ENCODE assay signal across 8 cellular contexts in the genomic region with DNA sequence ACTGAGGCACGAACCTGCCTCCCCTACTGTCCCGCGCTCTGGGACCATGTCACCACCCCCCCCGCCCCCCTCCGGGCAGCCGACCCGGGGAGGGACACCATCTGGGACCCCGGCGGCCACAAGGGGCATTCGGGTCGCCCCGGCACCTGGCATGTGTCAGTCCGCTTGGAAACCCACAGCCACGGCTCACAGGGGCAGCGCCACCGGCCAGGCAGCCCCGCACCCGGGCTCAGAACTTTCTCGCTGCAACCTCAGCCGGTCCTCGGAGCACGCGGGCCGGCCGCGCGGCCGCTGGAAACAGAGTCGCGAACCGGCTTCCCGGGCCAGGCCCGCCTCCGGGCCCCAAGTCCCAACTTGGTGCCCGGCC.
DNase-seq lines count a peak whose midpoint lies in the region; ATAC-seq and TF ChIP-seq lines count a peak whose summit lies in the region.

No MANE protein-coding gene starts in this region.

- H2BK120ac ChIP-seq in mesendoderm (ENCODE audit: low read depth, low read length), result no peak overlapping the region

- peak overlapping the region; percentile 71 for H3K18ac ChIP-seq in mesendoderm (ENCODE audit: low read length)

- H3K4me1 Mint-ChIP-seq in central memory CD8-positive, alpha-beta T cell, result peaks cover 43% of the 10 kb centered on the region

- H3K27ac Mint-ChIP-seq in central memory CD8-positive, alpha-beta T cell (ENCODE audit: low read depth), result no peak overlapping the region

- peaks cover 7% of the 10 kb centered on the region; the same call in 1 of the 2 replicates for H4K20me1 ChIP-seq in Karpas-422 (ENCODE audit: insufficient read depth, low read depth, low read length)

- H2BK5ac ChIP-seq in mesendoderm (ENCODE audit: low read length), result no peak overlapping the region

- H2AK5ac ChIP-seq in mesendoderm (ENCODE audit: low read length), result no peak overlapping the region

- ATAC-seq in central memory CD8-positive, alpha-beta T cell (replicated peaks; ENCODE audit: extremely low read depth, poor library complexity, severe bottlenecking), result no peak
- ATAC-seq in GM18517 (IDR thresholded peaks at IDR 0.05; ENCODE audit: unreplicated experiment) (no peak), GM18502 (IDR thresholded peaks at IDR 0.05; ENCODE audit: poor library complexity, unreplicated experiment) (no peak)

- no peak overlapping the region for H2BK15ac ChIP-seq in mesendoderm (replicated peaks; ENCODE audit: low read depth)

- no peaks in the 10 kb centered on the region for H3K27me3 Mint-ChIP-seq in central memory CD8-positive, alpha-beta T cell

- no CpG with 5 or more reads among the region's 35 CpGs for WGBS in mesendoderm (ENCODE audit: extremely low coverage, insufficient coverage, low lambda C conversion rate)

- H3K9me3 Mint-ChIP-seq in central memory CD8-positive, alpha-beta T cell, result no peaks in the 10 kb centered on the region

- H2AFZ ChIP-seq in Karpas-422 (ENCODE audit: low read length), result no peak overlapping the region

- H3K36me3 ChIP-seq in Karpas-422 (ENCODE audit: insufficient read depth, low read length) (no peaks in the 10 kb centered on the region), mesendoderm (ENCODE audit: control insufficient read depth, insufficient read depth, low read length) (no peaks in the 10 kb centered on the region), uterus (no peaks in the 10 kb centered on the region)

- H3K56ac ChIP-seq in mesendoderm (ENCODE audit: low read length), result peak overlapping the region; percentile 89

- no peak for TF ChIP-seq POLR2A in uterus (IDR thresholded peaks at IDR 0.05)

- H3K4me2 ChIP-seq in Karpas-422 (ENCODE audit: low read depth, low read length, poor library complexity, severe bottlenecking) (peak overlapping the region; percentile 51), mesendoderm (ENCODE audit: low read length) (peak overlapping the region; percentile 78)

- TF ChIP-seq CTCF in GM12875 (IDR thresholded peaks at IDR 0.05; ENCODE audit: borderline replicate concordance, insufficient read depth, low read depth, low read length), result no peak
- TF ChIP-seq CTCF in uterus (IDR thresholded peaks at IDR 0.05), result no peak

- H3K27ac ChIP-seq in Karpas-422 (ENCODE audit: low read length), result no peak overlapping the region
- H3K27ac ChIP-seq in mesendoderm (ENCODE audit: low read depth, low read length), result no peak overlapping the region
- peak overlapping the region; percentile 86 to 95 for H3K27ac ChIP-seq in uterus

- peak overlapping the region; percentile 79 for H3K4me3 Mint-ChIP-seq in central memory CD8-positive, alpha-beta T cell

- no peak overlapping the region for H4K8ac ChIP-seq in mesendoderm (ENCODE audit: low read depth, low read length)

- H4K5ac ChIP-seq in mesendoderm (ENCODE audit: low read length), result no peak overlapping the region

- peaks cover 2% of the 10 kb centered on the region for H3K36me3 Mint-ChIP-seq in central memory CD8-positive, alpha-beta T cell (ENCODE audit: insufficient read depth)

- DNase-seq in Karpas-422, result no peak
- no peak for DNase-seq in central memory CD8-positive, alpha-beta T cell (ENCODE audit: low spot score in 2 of 2)
- no peak for DNase-seq in mesendoderm
- no peak for DNase-seq in uterus
- DNase-seq in activated effector memory CD4-positive, alpha-beta T cell treated with anti-CD3 and anti-CD28 coated beads, Interleukin-2, amount 50 U/mL, for 16 hours, result no peak

- no peaks in the 10 kb centered on the region for H3K9me3 ChIP-seq in Karpas-422 (ENCODE audit: low read length)
- no peaks in the 10 kb centered on the region for H3K9me3 ChIP-seq in uterus

- peak overlapping the region; percentile 94 for H3K23ac ChIP-seq in mesendoderm (ENCODE audit: low read length)

- peak overlapping the region; percentile 62 for H3K9ac ChIP-seq in Karpas-422 (ENCODE audit: low read length)
- H3K9ac ChIP-seq in mesendoderm (ENCODE audit: low read length), result peak overlapping the region; percentile 75

- no peaks in the 10 kb centered on the region for H3K9me2 ChIP-seq in Karpas-422 (replicated peaks; ENCODE audit: insufficient read depth, low read length)

- H3K4me3 ChIP-seq in GM12875 (ENCODE audit: low read depth, low read length), result peak overlapping the region; percentile 66
- peak overlapping the region; percentile 64; the same call in 1 of the 2 replicates for H3K4me3 ChIP-seq in Karpas-422 (ENCODE audit: low read length)
- peak overlapping the region; percentile 43 for H3K4me3 ChIP-seq in mesendoderm (ENCODE audit: low read length)
- H3K4me3 ChIP-seq in uterus, result peak overlapping the region; percentile 23 to 91

- intact Hi-C loops in uterus (cut with DNase I; ENCODE audit: low total_unique reads), result no loop called here

- no peak overlapping the region for H3K4ac ChIP-seq in mesendoderm (ENCODE audit: low read depth, low read length)

- peaks cover 7% of the 10 kb centered on the region for H3K79me1 ChIP-seq in mesendoderm (ENCODE audit: low read length)

- H3K27me3 ChIP-seq in Karpas-422 (ENCODE audit: low read length) (no peaks in the 10 kb centered on the region), mesendoderm (ENCODE audit: insufficient read depth, low read length, poor library complexity) (no peaks in the 10 kb centered on the region), uterus (no peaks in the 10 kb centered on the region)

- H3K79me2 ChIP-seq in Karpas-422 (ENCODE audit: low read length) (no peaks in the 10 kb centered on the region), mesendoderm (ENCODE audit: control insufficient read depth, insufficient read depth, low read length) (peaks cover 22% of the 10 kb centered on the region)

- peaks cover 11% of the 10 kb centered on the region for H3K4me1 ChIP-seq in Karpas-422 (ENCODE audit: low read length)
- peaks cover 10% of the 10 kb centered on the region for H3K4me1 ChIP-seq in mesendoderm (ENCODE audit: control insufficient read depth, low read depth, low read length)
- H3K4me1 ChIP-seq in uterus, result no peaks in the 10 kb centered on the region

Comparison
In these comparisons a context has a peak if more than half of its experiments do, and no peak if none do; other contexts are left out.
1. H3K27ac ChIP-seq: peak in uterus (2 of 2); none in Karpas-422 (single experiment) and mesendoderm (single experiment).
2. Peak in every context shown above with its lines, with median percentiles within 50 percentile points of each other: H3K4me3 ChIP-seq.